Comparison of ENCODE assay signal across 23 cellular contexts in the genomic region with DNA sequence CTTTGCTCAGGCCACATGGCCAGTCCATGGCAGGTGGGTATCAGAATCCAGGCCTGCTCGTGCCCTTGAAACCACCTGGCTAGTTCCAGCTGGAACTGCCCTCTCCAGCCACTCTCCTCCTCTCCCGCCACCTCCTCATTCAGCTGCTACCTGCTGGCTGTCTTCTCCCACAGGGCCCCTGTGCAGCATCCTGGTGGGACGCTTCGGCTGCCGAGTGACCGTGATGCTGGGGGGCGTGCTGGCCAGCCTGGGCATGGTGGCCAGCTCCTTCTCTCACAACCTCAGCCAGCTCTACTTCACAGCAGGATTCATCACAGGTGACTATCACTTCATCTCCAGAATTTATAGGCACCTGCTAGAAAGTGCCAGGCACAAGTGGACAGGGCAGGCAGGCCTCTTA. TPM values are rescaled to one million over a fixed set of nuclear protein-coding genes. Genes with fewer than 3 reads are reported as not detected.
DNase-seq lines count a peak whose midpoint lies in the region; ATAC-seq, FAIRE-seq and TF ChIP-seq lines count a peak whose summit lies in the region.
"Had no signal": no experiment of that assay in that cellular context is flagged by ENCODE, and none has a peak within 500 bp of the region (broad histone marks: within the 10 kb centered on the region; RNA-seq: fewer than 3 reads in every experiment).

No MANE protein-coding gene starts in this region.

- H3K9ac ChIP-seq in trophoblast cell (ENCODE audit: low read length) = no peak overlapping the region
- H3K9ac ChIP-seq: BLaER1 treated with 17β-estradiol and CSF1 and Interleukin-3, amounts not matched to agents 10 nM and 100 nM had no signal

- WGBS in trophoblast cell (ENCODE audit: extremely low coverage, insufficient coverage, insufficient read length) = no CpG with 5 or more reads among the region's 7 CpGs
- WGBS in psoas muscle, 3 donors = 94 to 96% (median 95%) methylated on average over 6 to 7 of the region's 7 CpGs

- POLR2A ChIA-PET in Caco-2 (lab: Charles Lee) = no interaction called here
- POLR2A ChIA-PET in HEK293T (lab: Yijun Ruan, JAX) = interaction anchor here (1.1 kb wide), 1 partner anchor 12 kb away, joined by 3 read pairs; the partner anchor contains the start of gene ARMC7

- CTCF ChIA-PET in Caco-2 (lab: Charles Lee) = no interaction called here
- CTCF ChIA-PET in HEK293T (lab: Yijun Ruan, JAX) = interaction anchor here (1.2 kb wide), 1 partner anchor 16 kb away, joined by 3 read pairs; no protein-coding TSS in a partner anchor

- no peak overlapping the region for H2BK5ac ChIP-seq in trophoblast cell (ENCODE audit: low read depth, low read length, poor library complexity)

- no peak overlapping the region for H3K14ac ChIP-seq in trophoblast cell (ENCODE audit: low read length)

- H2AFZ ChIP-seq in trophoblast cell (ENCODE audit: insufficient read depth, low read length, poor library complexity) = no peak overlapping the region

- H3K79me1 ChIP-seq in trophoblast cell (ENCODE audit: low read length) = peaks cover 16% of the 10 kb centered on the region

- no TSS peak for BruUV-seq in Caco-2 (replicated peaks; lab: Mats Ljungman, UMichigan)

- peak overlapping the region; percentile 19 for H3K4me3 Mint-ChIP-seq in Caco-2 (ENCODE audit: unreplicated experiment)
- H3K4me3 Mint-ChIP-seq in endothelial cell (ENCODE audit: unreplicated experiment) = no peak overlapping the region
- H3K4me3 Mint-ChIP-seq: CD4-positive, alpha-beta T cell had no signal

- no peak overlapping the region for H2BK12ac ChIP-seq in trophoblast cell (ENCODE audit: low read length)

- intact Hi-C loops in Caco-2 (cut with micrococcal nuclease; ENCODE audit: unreplicated experiment) (no loop called here), psoas muscle (cut with DNase I) (no loop called here)

- no peak overlapping the region for H2BK120ac ChIP-seq in trophoblast cell (ENCODE audit: insufficient read depth, low read length, poor library complexity)

- peaks cover 5% of the 10 kb centered on the region for H3K79me2 ChIP-seq in trophoblast cell (ENCODE audit: control insufficient read depth, insufficient read depth, low read length, poor library complexity)

- H4K8ac ChIP-seq in trophoblast cell (ENCODE audit: low read depth, low read length) = no peak overlapping the region

- H3K9me3 Mint-ChIP-seq in Caco-2 (ENCODE audit: unreplicated experiment) (no peaks in the 10 kb centered on the region), endothelial cell (ENCODE audit: unreplicated experiment) (no peaks in the 10 kb centered on the region)
- H3K9me3 Mint-ChIP-seq: CD4-positive, alpha-beta T cell had no signal

- TF ChIP-seq CTCF in Caco-2 (IDR thresholded peaks at IDR 0.05; ENCODE audit: insufficient read depth in 1 of 2, low read depth in 1 of 2, low read length in 1 of 2, severe bottlenecking in 1 of 2, unreplicated experiment in 1 of 2) = no peak
- no peak for TF ChIP-seq CTCF in endothelial cell (IDR thresholded peaks at IDR 0.05; ENCODE audit: unreplicated experiment)
- no peak for TF ChIP-seq CTCF in omental fat pad (IDR thresholded peaks at IDR 0.05)
- no peak for TF ChIP-seq CTCF in psoas muscle (IDR thresholded peaks at IDR 0.05)

- peaks cover 34% of the 10 kb centered on the region for H3K4me1 ChIP-seq in Caco-2
- H3K4me1 ChIP-seq in trophoblast cell (ENCODE audit: control insufficient read depth in 1 of 2, insufficient read depth in 2 of 2, low read length in 2 of 2) = peaks cover 18 to 20% of the 10 kb centered on the region in 2 experiments
- H3K4me1 ChIP-seq in psoas muscle = peaks cover 8% of the 10 kb centered on the region

- no peak overlapping the region for H3K4me3 ChIP-seq in Caco-2 (ENCODE audit: low read depth, low read length)
- H3K4me3 ChIP-seq in trophoblast cell (ENCODE audit: low read depth, low read length) = no peak overlapping the region
- no peak overlapping the region for H3K4me3 ChIP-seq in psoas muscle
- H3K4me3 ChIP-seq: A549; BLaER1 treated with 17β-estradiol and CSF1 and Interleukin-3, amounts not matched to agents 10 nM and 100 nM; MG63; SK-N-MC had no signal

- H3K36me3 Mint-ChIP-seq in Caco-2 (ENCODE audit: insufficient read depth, unreplicated experiment) (peaks cover 60% of the 10 kb centered on the region), endothelial cell (ENCODE audit: low read depth, unreplicated experiment) (peaks cover 11% of the 10 kb centered on the region)

- DNase-seq in Caco-2 = no peak
- no peak for DNase-seq in HTR-8/SVneo (ENCODE audit: insufficient read length, low spot score)
- no peak for DNase-seq in endothelial cell (ENCODE audit: low spot score)
- DNase-seq in trophoblast cell = no peak
- no peak for DNase-seq in omental fat pad (ENCODE audit: low spot score)
- no peak for DNase-seq in psoas muscle
- no peak for DNase-seq in HEK293T (ENCODE audit: extremely low spot score)
- DNase-seq: AML-193; CD4-positive, alpha-beta T cell; COR-L47; KG1; MG63; NCI-H2029; NCI-H446; NCI-H524 treated with DMSO at 0.1 percent for 48 hours; NCI-H774; RPMI8226; SIG-M5 had no signal

- H3K27me3 Mint-ChIP-seq in Caco-2 (ENCODE audit: insufficient read depth, unreplicated experiment) = no peaks in the 10 kb centered on the region
- peaks cover 10% of the 10 kb centered on the region for H3K27me3 Mint-ChIP-seq in endothelial cell (ENCODE audit: unreplicated experiment)
- H3K27me3 Mint-ChIP-seq: CD4-positive, alpha-beta T cell had no signal

- peak; percentile 51 for FAIRE-seq in HTR-8/SVneo (lab: Jason Lieb, UNC)
- FAIRE-seq: A549, H54 had no signal

- peaks cover 3% of the 10 kb centered on the region for H3K36me3 ChIP-seq in Caco-2 (ENCODE audit: control insufficient read depth, insufficient read depth, low read length)
- peaks cover 22% of the 10 kb centered on the region in 2 experiments for H3K36me3 ChIP-seq in trophoblast cell (ENCODE audit: control insufficient read depth in 1 of 2, insufficient read depth in 2 of 2, low read length in 2 of 2)
- H3K36me3 ChIP-seq in psoas muscle (ENCODE audit: insufficient read depth in 1 of 2, low read depth in 1 of 2) = peaks cover 0 to 26% of the 10 kb centered on the region in 2 donors
- H3K36me3 ChIP-seq: MG63 had no signal

- no peak overlapping the region for H4K12ac ChIP-seq in trophoblast cell (ENCODE audit: low read depth, low read length)

- H3K4me1 Mint-ChIP-seq in Caco-2 (ENCODE audit: low read depth, unreplicated experiment) = peaks cover 35% of the 10 kb centered on the region
- peaks cover 27% of the 10 kb centered on the region for H3K4me1 Mint-ChIP-seq in endothelial cell (ENCODE audit: unreplicated experiment)

- no peak overlapping the region for H3K4me2 ChIP-seq in trophoblast cell (ENCODE audit: low read length)
- H3K4me2 ChIP-seq: A549 had no signal

- H3K23ac ChIP-seq in trophoblast cell (ENCODE audit: low read length) = no peak overlapping the region

- H3K9me3 ChIP-seq in Caco-2 (no peaks in the 10 kb centered on the region), trophoblast cell (ENCODE audit: insufficient read depth, low read depth, low read length) (peaks cover 8% of the 10 kb centered on the region), psoas muscle (no peaks in the 10 kb centered on the region)
- H3K9me3 ChIP-seq: A549; BLaER1 treated with 17β-estradiol and CSF1 and Interleukin-3, amounts not matched to agents 10 nM and 100 nM; MG63 had no signal

- peak overlapping the region; percentile 95 for H3K27ac Mint-ChIP-seq in Caco-2 (ENCODE audit: unreplicated experiment)
- peak overlapping the region; percentile 42 for H3K27ac Mint-ChIP-seq in endothelial cell (ENCODE audit: unreplicated experiment)
- H3K27ac Mint-ChIP-seq: CD4-positive, alpha-beta T cell had no signal

- H3K4ac ChIP-seq in trophoblast cell (ENCODE audit: low read depth, low read length) = no peak overlapping the region

- peak overlapping the region; percentile 0 for H2AK5ac ChIP-seq in trophoblast cell (ENCODE audit: low read length)

- H4K91ac ChIP-seq in trophoblast cell (ENCODE audit: low read depth, low read length) = peak overlapping the region; percentile 16

- peak overlapping the region; percentile 13 for H3K18ac ChIP-seq in trophoblast cell (ENCODE audit: low read length)

- H3K27ac ChIP-seq in trophoblast cell (ENCODE audit: low read depth, low read length) (no peak overlapping the region), psoas muscle (no peak overlapping the region)
- H3K27ac ChIP-seq: BLaER1 treated with 17β-estradiol and CSF1 and Interleukin-3, amounts not matched to agents 10 nM and 100 nM; SK-N-MC had no signal

- ATAC-seq in omental fat pad (ENCODE audit: low FRiP score) (no peak), psoas muscle (no peak)
- ATAC-seq: A549 had no signal

- H3K27me3 ChIP-seq in Caco-2 (replicated peaks; ENCODE audit: control insufficient read depth, insufficient read depth, low read length) (no peaks in the 10 kb centered on the region), trophoblast cell (ENCODE audit: insufficient read depth, low read length) (no peaks in the 10 kb centered on the region), psoas muscle (ENCODE audit: insufficient read depth in 3 of 3, low read length in 2 of 3) (no peaks in the 10 kb centered on the region)
- H3K27me3 ChIP-seq: BLaER1 treated with 17β-estradiol and CSF1 and Interleukin-3, amounts not matched to agents 10 nM and 100 nM; MG63 had no signal

RNA-seq across cellular contexts. Expression of gene SLC16A5, which starts 10.1 kb away (rescaled TPM):
- 27.7 and 33.8 TPM in 2 replicates for total RNA-seq in Caco-2 (2022)
- total RNA-seq in endothelial cell (ENCODE audit: unreplicated experiment) = 50.9 TPM
- 18.8 and 19.2 TPM in 2 replicates for polyA plus RNA-seq in trophoblast cell (2013)
- total RNA-seq in omental fat pad = 10 to 100 TPM; 12.0 to 22.7 (median 16.4) TPM
- 10 to 100 TPM in 1 of 4 donors, 1 to 10 TPM in 3; 5.6 to 10.7 (median 8.1) TPM for total RNA-seq in psoas muscle
- 1 to 10 TPM; 1.2 to 4.5 (median 3.8) TPM for polyA plus RNA-seq in psoas muscle
- total RNA-seq: HT1080 had no signal

RNA-seq across cellular contexts. Expression of gene ARMC7, which starts 11.9 kb away (rescaled TPM):
- total RNA-seq in Caco-2 (2022) (23.6 and 26.0 TPM in 2 replicates), endothelial cell (ENCODE audit: unreplicated experiment) (43.4 TPM), omental fat pad (1 to 10 TPM; 3.1 to 7.7 (median 4.9) TPM), psoas muscle (1 to 10 TPM; 2.7 to 7.0 (median 3.6) TPM)
- 8.6 and 8.7 TPM in 2 replicates for polyA plus RNA-seq in trophoblast cell (2013)
- 1 to 10 TPM; 3.3 to 6.4 (median 4.9) TPM for polyA plus RNA-seq in psoas muscle

RNA-seq across cellular contexts. Expression of gene NT5C, which starts 33.7 kb away (rescaled TPM):
- total RNA-seq in Caco-2 (2022) = 59.3 and 68.4 TPM in 2 replicates
- total RNA-seq in endothelial cell (ENCODE audit: unreplicated experiment) = 13.5 TPM
- 45.3 and 47.2 TPM in 2 replicates for polyA plus RNA-seq in trophoblast cell (2013)
- 100 to 1,000 TPM in 1 of 4 donors, 10 to 100 TPM in 3; 56.0 to 101 (median 68.6) TPM for total RNA-seq in omental fat pad
- total RNA-seq in psoas muscle = 10 to 100 TPM; 16.4 to 44.2 (median 29.4) TPM
- 10 to 100 TPM; 19.7 to 84.0 (median 56.3) TPM for polyA plus RNA-seq in psoas muscle

RNA-seq across cellular contexts. Expression of gene KCTD2, which starts 50.8 kb away (rescaled TPM):
- total RNA-seq in Caco-2 (2022) (27.9 and 28.8 TPM in 2 replicates), endothelial cell (ENCODE audit: unreplicated experiment) (33.5 TPM), omental fat pad (10 to 100 TPM; 23.6 to 46.1 (median 34.6) TPM), psoas muscle (10 to 100 TPM; 29.2 to 38.7 (median 35.2) TPM)
- 17.4 and 18.4 TPM in 2 replicates for polyA plus RNA-seq in trophoblast cell (2013)
- 10 to 100 TPM; 26.9 to 71.2 (median 29.7) TPM for polyA plus RNA-seq in psoas muscle

RNA-seq across cellular contexts. Expression of gene ATP5PD, which starts 51.1 kb away (rescaled TPM):
- total RNA-seq in Caco-2 (2022) (316 and 326 TPM in 2 replicates), endothelial cell (ENCODE audit: unreplicated experiment) (179 TPM), omental fat pad (100 to 1,000 TPM; 159 to 394 (median 233) TPM), psoas muscle (100 to 1,000 TPM; 409 to 577 (median 500) TPM)
- 250 and 260 TPM in 2 replicates for polyA plus RNA-seq in trophoblast cell (2013)
- 100 to 1,000 TPM; 619 to 931 (median 653) TPM for polyA plus RNA-seq in psoas muscle
